Comparison of ENCODE assay signal across 33 cellular contexts in genomic region chr1:247269075-247269580, GRCh38. TPM values are rescaled to one million over a fixed set of nuclear protein-coding genes. Genes with fewer than 3 reads are reported as not detected.
"Had no signal": no experiment of that assay in that cellular context is flagged by ENCODE, and none has a peak within 500 bp of the region (broad histone marks: within the 10 kb centered on the region; RNA-seq: fewer than 3 reads in every experiment).

No MANE protein-coding gene starts in this region.

- ATAC-seq: natural killer cell; psoas muscle; right cardiac atrium; sciatic nerve; stimulated activated memory B cell treated with anti-CD40 and anti-IgM and Interleukin-4, amounts not matched to agents 10 μg/mL and 1 μg/mL and 100 μg/mL, for 72 hours; stimulated activated naive CD8-positive, alpha-beta T cell treated with anti-CD3 and anti-CD28 coated beads, Interleukin-15, amount 100 ng/mL, for 72 hours; stimulated activated naive CD8-positive, alpha-beta T cell treated with anti-CD3 and anti-CD28 coated beads, Interleukin-15, Interleukin-2, amounts not matched to agents 100 U/mL and 50 U/mL, for 24 hours; upper lobe of right lung had no signal

- H3K27ac ChIP-seq: neural progenitor cell, ovary, parathyroid adenoma, psoas muscle, skin epidermis, spleen, suprapubic skin, testis, tibial artery, transverse colon, upper lobe of right lung, uterus had no signal

- H2AFZ ChIP-seq: neural progenitor cell, parathyroid adenoma had no signal

- H3K36me3 ChIP-seq: neural progenitor cell, ovary, spleen, suprapubic skin, tibial artery, transverse colon, upper lobe of right lung, uterus had no signal

- H3K4me1 ChIP-seq: neural progenitor cell, parathyroid adenoma, spleen, suprapubic skin, testis, tibial artery, transverse colon, upper lobe of right lung, uterus had no signal

- H3K27me3 ChIP-seq: neural progenitor cell, ovary, spleen, suprapubic skin, testis, tibial artery, transverse colon, upper lobe of right lung, uterus had no signal

- H3K79me2 ChIP-seq: parathyroid adenoma had no signal

- H3K9me3 ChIP-seq: ovary, testis, transverse colon, uterus had no signal

- H3K9ac ChIP-seq: neural progenitor cell, parathyroid adenoma had no signal

- H3K4me3 ChIP-seq: neural progenitor cell, ovary, psoas muscle, skin epidermis, smooth muscle cell, spleen, suprapubic skin, testis, tibial artery, transverse colon, upper lobe of right lung, uterus had no signal

- H3K4me2 ChIP-seq: neural progenitor cell, smooth muscle cell had no signal

- DNase-seq: natural killer cell; occipital lobe; ovary; posterior cingulate gyrus; psoas muscle; right cardiac atrium; spleen; stimulated activated CD4-positive, alpha-beta T cell treated with anti-CD3 and anti-CD28 coated beads, Interleukin-12 subunit alpha, Interleukin-12 subunit beta, amount 100 ng/mL, for 4 hours; stimulated activated CD4-positive, alpha-beta T cell treated with anti-CD3 and anti-CD28 coated beads, Interleukin-1b, Interleukin-23, amount 100 ng/mL, for 48 hours; stimulated activated CD4-positive, alpha-beta T cell treated with anti-CD3 and anti-CD28 coated beads, Interleukin-4, amount 100 ng/mL, for 1 hour; stimulated activated CD4-positive, alpha-beta T cell treated with anti-CD3 and anti-CD28 coated beads, Interleukin-4, amount 100 ng/mL, for 4 hours; stimulated activated CD8-positive, alpha-beta memory T cell treated with anti-CD3 and anti-CD28 coated beads, Interleukin-4, amount 100 ng/mL, for 48 hours; stimulated activated naive CD4-positive, alpha-beta T cell; stimulated activated naive CD8-positive, alpha-beta T cell treated with anti-CD3 and anti-CD28 coated beads, Interleukin-15, amount 100 ng/mL, for 72 hours; stimulated activated naive CD8-positive, alpha-beta T cell treated with anti-CD3 and anti-CD28 coated beads, Interleukin-15, Interleukin-2, amounts not matched to agents 100 U/mL and 50 U/mL, for 24 hours; substantia nigra; testis; tibial artery; transverse colon; upper lobe of right lung; uterus had no signal

RNA-seq across cellular contexts. Expression of gene VN1R5, which starts 13.3 kb away (rescaled TPM):
- total RNA-seq: natural killer cell, occipital lobe, osteoblast, ovary, progenitor cell of endocrine pancreas, psoas muscle, renal cortical epithelial cell, right cardiac atrium, sciatic nerve, smooth muscle cell, spleen, suprapubic skin, testis, transverse colon, upper lobe of right lung, urinary bladder, uterus had no signal
- polyA plus RNA-seq: neural cell, ovary, psoas muscle, right cardiac atrium, smooth muscle cell, spleen, urinary bladder had no signal
